Comparison of ENCODE assay signal across 8 cellular contexts in the genomic region with DNA sequence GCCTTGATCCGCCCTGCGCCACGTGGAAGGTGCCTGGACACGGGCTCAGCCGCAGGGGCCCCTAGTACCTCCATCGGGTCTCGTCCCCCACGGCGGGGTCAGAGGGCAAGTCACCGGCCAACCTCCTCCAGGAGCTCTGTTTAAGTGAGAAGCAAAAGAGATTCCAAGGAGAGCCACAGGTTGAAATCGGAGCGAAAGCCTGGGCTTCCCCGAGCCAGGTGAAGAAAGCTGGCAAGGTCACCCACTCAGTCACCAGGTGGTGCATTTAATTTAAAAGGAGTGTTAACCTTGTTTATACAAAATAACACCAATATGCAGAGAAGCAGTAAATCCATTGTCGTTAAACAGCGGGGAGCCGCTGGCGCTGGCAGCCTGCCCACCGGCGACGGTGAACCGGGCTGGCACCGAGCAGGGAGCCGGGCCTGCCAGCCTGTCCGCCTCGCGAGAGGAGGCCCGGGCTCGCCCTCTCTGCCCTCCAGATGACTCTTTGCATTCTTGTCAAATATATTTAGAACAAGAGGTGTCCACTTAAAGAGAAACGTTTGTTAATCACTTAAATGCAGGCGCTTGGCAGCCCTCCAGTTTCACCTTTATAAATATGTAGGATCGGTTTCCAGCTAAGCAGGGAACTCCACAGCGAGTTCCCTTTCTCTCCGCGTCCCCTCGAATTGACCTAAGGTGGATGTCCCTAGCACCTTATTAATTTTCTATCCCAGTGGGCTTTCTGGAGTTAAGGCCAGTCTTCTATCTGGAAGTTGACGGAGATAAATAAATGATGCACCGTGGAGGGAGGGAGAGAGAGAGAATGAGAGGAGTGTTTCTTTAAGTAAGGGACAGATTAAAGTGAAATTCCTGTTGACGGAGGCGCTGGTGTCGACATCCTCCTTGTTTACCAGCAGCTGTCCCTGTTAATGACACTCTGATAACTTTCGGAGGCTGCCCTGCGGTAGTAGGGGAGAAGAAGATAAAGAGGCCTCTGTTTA.
DNase-seq lines count a peak whose midpoint lies in the region; ATAC-seq and TF ChIP-seq lines count a peak whose summit lies in the region.

No MANE protein-coding gene starts in this region.

- H3K4me2 ChIP-seq in PC-3 (ENCODE audit: low read length), result peak overlapping the region; percentile 93

- peak overlapping the region; percentile 63 for H3K4me3 ChIP-seq in PC-3 (ENCODE audit: low read length)
- H3K4me3 ChIP-seq in fibroblast of villous mesenchyme (ENCODE audit: low read depth, low read length), result peak overlapping the region; percentile 32

- no peaks in the 10 kb centered on the region for H3K27me3 ChIP-seq in PC-3 (ENCODE audit: low read length)

- CTCF ChIA-PET in PC-3 (lab: Charles Lee), result no interaction called here

- no peaks in the 10 kb centered on the region for H3K79me2 ChIP-seq in PC-3 (ENCODE audit: low read length)

- no peaks in the 10 kb centered on the region for H3K9me3 ChIP-seq in PC-3 (ENCODE audit: low read length)

- peaks cover 22% of the 10 kb centered on the region for H3K9me3 Mint-ChIP-seq in nephron progenitor cell

- intact Hi-C loops in PC-3 (cut with micrococcal nuclease), result no loop called here

- no peaks in the 10 kb centered on the region for H3K9me2 ChIP-seq in PC-3 (replicated peaks; ENCODE audit: low read length)

- H3K4me1 ChIP-seq in PC-3 (ENCODE audit: insufficient read depth, low read length), result peaks cover 10% of the 10 kb centered on the region

- no peak for TF ChIP-seq CTCF in PC-3 (conservative IDR thresholded peaks at IDR 0.05; ENCODE audit: low read depth, low read length)
- no peak for TF ChIP-seq CTCF in fibroblast of villous mesenchyme (IDR thresholded peaks at IDR 0.05; ENCODE audit: insufficient read depth, low read depth, low read length)
- no peak for TF ChIP-seq CTCF in nephron progenitor cell (IDR thresholded peaks at IDR 0.05)

- H3K9ac ChIP-seq in PC-3 (ENCODE audit: low read length), result peak overlapping the region; percentile 24; the same call in 1 of the 2 replicates

- H3K27me3 Mint-ChIP-seq in nephron progenitor cell (ENCODE audit: low read depth, poor library complexity), result peaks cover 13% of the 10 kb centered on the region

- H3K36me3 Mint-ChIP-seq in nephron progenitor cell (ENCODE audit: low read depth), result peaks cover 12% of the 10 kb centered on the region

- peak overlapping the region; percentile 72 for H3K27ac Mint-ChIP-seq in nephron progenitor cell

- peak; percentile 13 for DNase-seq in activated naive CD4-positive, alpha-beta T cell treated with anti-CD3 and anti-CD28 coated beads, Interleukin-2, amount 50 U/mL, for 16 hours
- no peak for DNase-seq in activated naive CD4-positive, alpha-beta T cell (lab: John Stamatoyannopoulos, UW)
- DNase-seq in PC-3 (peak; percentile 12), fibroblast of villous mesenchyme (ENCODE audit: low read depth) (peak; percentile 81), nephron progenitor cell (peak; percentile 65), Kasumi-1 (lab: John Stamatoyannopoulos, UW) (no peak)
- no peak for DNase-seq in central memory CD4-positive, alpha-beta T cell

- no peaks in the 10 kb centered on the region for H4K20me1 ChIP-seq in PC-3 (ENCODE audit: low read length)

- H3K36me3 ChIP-seq in PC-3 (ENCODE audit: low read depth, low read length), result no peaks in the 10 kb centered on the region

- ATAC-seq in PC-3, result peak; percentile 66
- no peak for ATAC-seq in HG03097 (IDR thresholded peaks at IDR 0.05; ENCODE audit: low FRiP score, unreplicated experiment)

- H3K27ac ChIP-seq in PC-3 (ENCODE audit: low read length), result no peak overlapping the region

- H3F3A ChIP-seq in PC-3 (ENCODE audit: low read length, unreplicated experiment), result no peaks in the 10 kb centered on the region

- peaks cover 47% of the 10 kb centered on the region for H3K4me1 Mint-ChIP-seq in nephron progenitor cell

- peak overlapping the region; percentile 79 for H3K4me3 Mint-ChIP-seq in nephron progenitor cell

- peak overlapping the region; percentile 92 for H2AFZ ChIP-seq in PC-3 (ENCODE audit: low read length)

- BruUV-seq in PC-3 (replicated peaks; lab: Mats Ljungman, UMichigan), result no TSS peak

- POLR2A ChIA-PET in PC-3 (lab: Charles Lee; ENCODE audit: unreplicated experiment), result interaction anchor here (0.6 kb wide), 1 partner anchor 603 kb away, joined by 4 read pairs; no protein-coding TSS in a partner anchor

Comparison
In these comparisons a context has a peak if more than half of its experiments do, and no peak if none do; other contexts are left out.
1. DNase-seq: peak in activated naive CD4-positive, alpha-beta T cell treated with anti-CD3 and anti-CD28 coated beads, Interleukin-2, amount 50 U/mL, for 16 hours (single experiment), PC-3 (single experiment), fibroblast of villous mesenchyme (single experiment) and nephron progenitor cell (single experiment); none in activated naive CD4-positive, alpha-beta T cell (0 of 4), central memory CD4-positive, alpha-beta T cell (single experiment) and Kasumi-1 (0 of 2).